12 cellular contexts compared by ENCODE assay signal in genomic region chr1:77831566-77831965, GRCh38. TPM values are rescaled to one million over a fixed set of nuclear protein-coding genes. Genes with fewer than 3 reads are reported as not detected.
A peak's percentile ranks its signal among the peaks of the same experiment; 100 is the strongest.
DNase-seq lines count a peak whose midpoint lies in the region; ATAC-seq and TF ChIP-seq lines count a peak whose summit lies in the region.
"Had no signal": no experiment of that assay in that cellular context is flagged by ENCODE, and none has a peak within 500 bp of the region (broad histone marks: within the 10 kb centered on the region; RNA-seq: fewer than 3 reads in every experiment).

No MANE protein-coding gene starts in this region.

- no peak overlapping the region for H3K4me3 Mint-ChIP-seq in activated CD4-positive, alpha-beta memory T cell treated with anti-CD3 and anti-CD28 coated beads for 36 hours
- H3K4me3 Mint-ChIP-seq: CD4-positive, alpha-beta memory T cell; central memory CD8-positive, alpha-beta T cell had no signal

- no peak for TF ChIP-seq CTCF in Peyer's patch (IDR thresholded peaks at IDR 0.05)
- TF ChIP-seq CTCF in cardiac fibroblast (IDR thresholded peaks at IDR 0.05; ENCODE audit: low read depth, low read length), result no peak
- no peak for TF ChIP-seq CTCF in lower lobe of right lung (IDR thresholded peaks at IDR 0.05)

- H3K4me1 Mint-ChIP-seq in activated CD4-positive, alpha-beta memory T cell treated with anti-CD3 and anti-CD28 coated beads for 36 hours (ENCODE audit: low read depth), result peaks cover 2% of the 10 kb centered on the region

- ATAC-seq in lower lobe of right lung (no peak), HG03095 (IDR thresholded peaks at IDR 0.05; ENCODE audit: unreplicated experiment) (no peak)

- POLR2A ChIA-PET in activated CD4-positive, alpha-beta memory T cell treated with anti-CD3 and anti-CD28 coated beads for 36 hours (lab: Charles Lee), result interaction anchor here (0.6 kb wide), 1 partner anchor 388 kb away, joined by 3 read pairs; no protein-coding TSS in a partner anchor

- intact Hi-C loops in lower lobe of right lung (cut with DNase I), result no loop called here
- intact Hi-C loops in activated CD4-positive, alpha-beta memory T cell treated with anti-CD3 and anti-CD28 coated beads for 36 hours (cut with micrococcal nuclease), result no loop called here

- H3K4me1 ChIP-seq in Peyer's patch (peaks cover 0 to 11% (median 0%) of the 10 kb centered on the region in 4 donors), lower lobe of right lung (peaks cover 48% of the 10 kb centered on the region)

- TF ChIP-seq POLR2A in Peyer's patch (IDR thresholded peaks at IDR 0.05), result no peak

- H3K36me3 ChIP-seq in Peyer's patch (no peaks in the 10 kb centered on the region), lower lobe of right lung (peaks cover 7% of the 10 kb centered on the region)

- CTCF ChIA-PET in activated CD4-positive, alpha-beta memory T cell treated with anti-CD3 and anti-CD28 coated beads for 36 hours (lab: Charles Lee), result interaction anchor here (0.7 kb wide), 1 partner anchor 9 kb away, joined by 3 read pairs; no protein-coding TSS in a partner anchor

- H3K36me3 Mint-ChIP-seq in activated CD4-positive, alpha-beta memory T cell treated with anti-CD3 and anti-CD28 coated beads for 36 hours, result peaks cover 8% of the 10 kb centered on the region

- no peak for DNase-seq in Peyer's patch
- peak; percentile 56 to 59 for DNase-seq in cardiac fibroblast (ENCODE audit: low read depth in 2 of 2)
- DNase-seq in lower lobe of right lung, result no peak
- DNase-seq in activated T-cell treated with anti-CD3 and anti-CD28 coated beads, Interleukin-2, amount 50 U/mL, for 48 hours, result no peak
- no peak for DNase-seq in inferior parietal cortex (ENCODE audit: extremely low spot score)
- no peak for DNase-seq in activated CD4-positive, alpha-beta memory T cell treated with anti-CD3 and anti-CD28 coated beads for 36 hours
- DNase-seq: activated CD8-positive, alpha-beta memory T cell treated with anti-CD3 and anti-CD28 coated beads for 24 hours; CD4-positive, alpha-beta memory T cell had no signal

- H3K9me3 ChIP-seq in Peyer's patch (no peaks in the 10 kb centered on the region), lower lobe of right lung (no peaks in the 10 kb centered on the region)

- no peak overlapping the region for H3K4me3 ChIP-seq in Peyer's patch
- no peak overlapping the region for H3K4me3 ChIP-seq in cardiac fibroblast (replicated peaks in 1 of 2; ENCODE audit: low read depth in 2 of 2, low read length in 2 of 2)
- no peak overlapping the region for H3K4me3 ChIP-seq in lower lobe of right lung

- H3K27me3 Mint-ChIP-seq in activated CD4-positive, alpha-beta memory T cell treated with anti-CD3 and anti-CD28 coated beads for 36 hours, result no peaks in the 10 kb centered on the region
- H3K27me3 Mint-ChIP-seq: CD4-positive, alpha-beta memory T cell; central memory CD8-positive, alpha-beta T cell; progenitor cell of endocrine pancreas had no signal

- H3K9me3 Mint-ChIP-seq in activated CD4-positive, alpha-beta memory T cell treated with anti-CD3 and anti-CD28 coated beads for 36 hours, result no peaks in the 10 kb centered on the region
- H3K9me3 Mint-ChIP-seq: CD4-positive, alpha-beta memory T cell; central memory CD8-positive, alpha-beta T cell had no signal

- H3K27ac Mint-ChIP-seq in activated CD4-positive, alpha-beta memory T cell treated with anti-CD3 and anti-CD28 coated beads for 36 hours, result no peak overlapping the region
- H3K27ac Mint-ChIP-seq: progenitor cell of endocrine pancreas had no signal

- H3K27ac ChIP-seq in Peyer's patch (peak overlapping the region in 3 of 4 donors; percentile 1 to 3 (median 1)), lower lobe of right lung (peak overlapping the region; percentile 74), temporal lobe (ENCODE audit: low read depth, low read length) (peak overlapping the region; percentile 28)

- no peaks in the 10 kb centered on the region for H3K27me3 ChIP-seq in Peyer's patch
- H3K27me3 ChIP-seq in lower lobe of right lung (ENCODE audit: low read depth), result no peaks in the 10 kb centered on the region

RNA-seq across cellular contexts. Expression of gene MIGA1, which starts 52.1 kb away (rescaled TPM):
- 10 to 100 TPM in 3 of 4 donors, 1 to 10 TPM in 1; 7.4 to 21.9 (median 17.4) TPM for total RNA-seq in Peyer's patch
- total RNA-seq in lower lobe of right lung, result 16.5 TPM
- 17.9 TPM for total RNA-seq in temporal lobe
- total RNA-seq in activated CD4-positive, alpha-beta memory T cell treated with anti-CD3 and anti-CD28 coated beads for 36 hours, result 1 to 10 TPM; 9.1 to 9.9 TPM

RNA-seq across cellular contexts. Expression of gene NEXN, which starts 56.9 kb away (rescaled TPM):
- 10 to 100 TPM in 2 of 4 donors, 1 to 10 TPM in 2; 5.6 to 38.0 (median 10.5) TPM for total RNA-seq in Peyer's patch
- total RNA-seq in lower lobe of right lung, result 16.5 TPM
- 0.49 TPM for total RNA-seq in temporal lobe
- total RNA-seq in activated CD4-positive, alpha-beta memory T cell treated with anti-CD3 and anti-CD28 coated beads for 36 hours, result under 1 TPM; 0.51 to 0.57 TPM

Comparison
In these comparisons a context has a peak if more than half of its experiments do, and no peak if none do; other contexts are left out.
1. DNase-seq: peak in cardiac fibroblast (2 of 2); none in Peyer's patch (0 of 3), lower lobe of right lung (single experiment), activated T-cell treated with anti-CD3 and anti-CD28 coated beads, Interleukin-2, amount 50 U/mL, for 48 hours (0 of 2), inferior parietal cortex (single experiment) and activated CD4-positive, alpha-beta memory T cell treated with anti-CD3 and anti-CD28 coated beads for 36 hours (single experiment).
2. H3K27ac ChIP-seq: peak in every context shown above with its lines; median percentile 74 in lower lobe of right lung; 28 in temporal lobe; 1 in Peyer's patch.